ENCODE assay signal across 34 cellular contexts in the genomic region with DNA sequence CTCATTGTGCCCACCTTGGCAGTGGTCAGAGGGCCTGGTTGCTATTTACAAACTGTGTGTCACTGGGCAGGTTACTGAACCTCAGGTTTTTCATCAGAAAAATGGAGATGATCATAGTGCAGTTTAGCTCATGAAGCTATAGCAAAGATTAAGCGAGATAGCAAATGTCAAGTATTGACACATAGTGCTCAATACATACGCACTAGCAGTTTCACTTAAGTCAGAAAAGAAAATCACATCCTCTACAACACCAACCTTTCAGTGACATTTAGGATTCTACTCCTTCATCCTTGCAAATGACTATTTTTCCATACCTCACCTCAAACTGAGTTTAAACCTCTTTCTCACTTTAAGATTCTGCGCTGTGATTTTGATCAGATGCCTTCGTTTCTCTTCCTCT.
"Had no signal": no experiment of that assay in that cellular context is flagged by ENCODE, and none has a peak within 500 bp of the region (broad histone marks: within the 10 kb centered on the region; RNA-seq: fewer than 3 reads in every experiment).

No MANE protein-coding gene starts in this region.

- DNase-seq: activated B cell treated with CpG ODN at 0.5 μM for 24 hours; activated CD4-positive, alpha-beta memory T cell treated with anti-CD3 and anti-CD28 coated beads, Interleukin-2, amount 10 ng/mL, durations not matched to agents 7 days and 5 days; activated CD4-positive, alpha-beta T cell treated with anti-CD3 and anti-CD28 coated beads for 4 hours; activated CD4-positive, alpha-beta T cell treated with anti-CD3 and anti-CD28 coated beads, Interleukin-2, amount 10 ng/mL, durations not matched to agents 24 days and 14 days; activated CD4-positive, alpha-beta T cell treated with anti-CD3 and anti-CD28 coated beads, Interleukin-2, amount 50 U/mL, for 1 hour; activated CD4-positive, alpha-beta T cell treated with anti-CD3 and anti-CD28 coated beads, Interleukin-2, amount 50 U/mL, for 48 hours; activated CD4-positive, CD25-positive, alpha-beta regulatory T cell treated with anti-CD3 and anti-CD28 coated beads, Interleukin-2, amount 50 U/mL, for 72 hours; activated CD8-positive, alpha-beta memory T cell treated with anti-CD3 and anti-CD28 coated beads for 24 hours; activated CD8-positive, alpha-beta memory T cell treated with anti-CD3 and anti-CD28 coated beads, Interleukin-2, amount 10 ng/mL, durations not matched to agents 7 days and 5 days; activated CD8-positive, alpha-beta memory T cell treated with anti-CD3 and anti-CD28 coated beads, Interleukin-2, amount 50 U/mL, for 48 hours; activated CD8-positive, alpha-beta T cell treated with anti-CD3 and anti-CD28 coated beads, Interleukin-2, amount 10 ng/mL, durations not matched to agents 7 days and 5 days; activated effector memory CD4-positive, alpha-beta T cell treated with anti-CD3 and anti-CD28 coated beads, Interleukin-2, amount 50 U/mL, for 16 hours; activated gamma-delta T cell treated with Interleukin-2 at 50 U/mL for 16 hours; activated naive CD4-positive, alpha-beta T cell; activated naive CD4-positive, alpha-beta T cell treated with anti-CD3 and anti-CD28 coated beads for 36 hours; activated naive CD4-positive, alpha-beta T cell treated with anti-CD3 and anti-CD28 coated beads, Interleukin-2, amount 50 U/mL, for 16 hours; activated naive CD8-positive, alpha-beta T cell treated with anti-CD3 and anti-CD28 coated beads, Interleukin-2, amount 10 ng/mL, durations not matched to agents 7 days and 5 days; activated T-cell treated with anti-CD3 and anti-CD28 coated beads, Interleukin-2, amount 50 U/mL, for 24 hours; activated T-cell treated with anti-CD3 and anti-CD28 coated beads, Interleukin-2, amount 50 U/mL, for 48 hours; adrenal gland; amniotic stem cell; aorta; body of pancreas; brain microvascular endothelial cell; central memory CD4-positive, alpha-beta T cell; T-cell; T-helper 17 cell; T-helper 9 cell; WERI-Rb-1 had no signal

- ATAC-seq: activated CD8-positive, alpha-beta memory T cell treated with anti-CD3 and anti-CD28 coated beads, Interleukin-2, amount 10 ng/mL, durations not matched to agents 7 days and 5 days; activated CD8-positive, alpha-beta T cell treated with anti-CD3 and anti-CD28 coated beads, Interleukin-2, amount 10 ng/mL, durations not matched to agents 7 days and 5 days; activated naive CD4-positive, alpha-beta T cell treated with anti-CD3 and anti-CD28 coated beads, Interleukin-2, amount 50 U/mL, for 72 hours; body of pancreas; T-cell; T-helper 17 cell had no signal

- H3K27ac Mint-ChIP-seq: activated B cell treated with CpG ODN at 0.5 μM for 24 hours; activated CD4-positive, alpha-beta memory T cell treated with anti-CD3 and anti-CD28 coated beads, Interleukin-2, amount 10 ng/mL, durations not matched to agents 7 days and 5 days; activated CD4-positive, alpha-beta T cell treated with anti-CD3 and anti-CD28 coated beads, Interleukin-2, amount 10 ng/mL, durations not matched to agents 24 days and 14 days; activated CD8-positive, alpha-beta memory T cell treated with anti-CD3 and anti-CD28 coated beads, Interleukin-2, amount 10 ng/mL, durations not matched to agents 7 days and 5 days; activated CD8-positive, alpha-beta T cell treated with anti-CD3 and anti-CD28 coated beads, Interleukin-2, amount 10 ng/mL, durations not matched to agents 7 days and 5 days; activated naive CD4-positive, alpha-beta T cell treated with anti-CD3 and anti-CD28 coated beads for 36 hours; activated naive CD4-positive, alpha-beta T cell treated with anti-CD3 and anti-CD28 coated beads, Interleukin-2, amount 50 U/mL, for 72 hours; activated naive CD8-positive, alpha-beta T cell treated with anti-CD3 and anti-CD28 coated beads, Interleukin-2, amount 10 ng/mL, durations not matched to agents 7 days and 5 days; activated T-cell treated with anti-CD3 and anti-CD28 coated beads, Interleukin-2, amount 50 U/mL, for 24 hours; T-cell; T-helper 17 cell; T-helper 2 cell treated with Interferon-gamma antibody and Interleukin-4, amounts not matched to agents 5 μg/mL and 100 μg/mL, for 36 hours had no signal

- H3K27ac ChIP-seq: adrenal gland, body of pancreas, brain microvascular endothelial cell, breast epithelium, WERI-Rb-1 had no signal

- H3K4me3 Mint-ChIP-seq: activated B cell treated with CpG ODN at 0.5 μM for 24 hours; activated CD4-positive, alpha-beta memory T cell treated with anti-CD3 and anti-CD28 coated beads, Interleukin-2, amount 10 ng/mL, durations not matched to agents 7 days and 5 days; activated CD4-positive, alpha-beta T cell treated with anti-CD3 and anti-CD28 coated beads, Interleukin-2, amount 10 ng/mL, durations not matched to agents 24 days and 14 days; activated CD8-positive, alpha-beta memory T cell treated with anti-CD3 and anti-CD28 coated beads, Interleukin-2, amount 10 ng/mL, durations not matched to agents 7 days and 5 days; activated CD8-positive, alpha-beta T cell treated with anti-CD3 and anti-CD28 coated beads, Interleukin-2, amount 10 ng/mL, durations not matched to agents 7 days and 5 days; activated naive CD4-positive, alpha-beta T cell treated with anti-CD3 and anti-CD28 coated beads for 36 hours; activated naive CD8-positive, alpha-beta T cell treated with anti-CD3 and anti-CD28 coated beads, Interleukin-2, amount 10 ng/mL, durations not matched to agents 7 days and 5 days; activated T-cell treated with anti-CD3 and anti-CD28 coated beads, Interleukin-2, amount 50 U/mL, for 24 hours; T-cell; T-helper 17 cell; T-helper 2 cell treated with Interferon-gamma antibody and Interleukin-4, amounts not matched to agents 5 μg/mL and 100 μg/mL, for 36 hours had no signal

- H3K27me3 Mint-ChIP-seq: activated CD4-positive, alpha-beta memory T cell treated with anti-CD3 and anti-CD28 coated beads, Interleukin-2, amount 10 ng/mL, durations not matched to agents 7 days and 5 days; activated CD4-positive, alpha-beta T cell treated with anti-CD3 and anti-CD28 coated beads, Interleukin-2, amount 10 ng/mL, durations not matched to agents 24 days and 14 days; activated naive CD8-positive, alpha-beta T cell treated with anti-CD3 and anti-CD28 coated beads, Interleukin-2, amount 10 ng/mL, durations not matched to agents 7 days and 5 days had no signal

- H3K9me3 Mint-ChIP-seq: activated CD4-positive, alpha-beta memory T cell treated with anti-CD3 and anti-CD28 coated beads, Interleukin-2, amount 10 ng/mL, durations not matched to agents 7 days and 5 days; activated CD4-positive, alpha-beta T cell treated with anti-CD3 and anti-CD28 coated beads, Interleukin-2, amount 10 ng/mL, durations not matched to agents 24 days and 14 days; activated naive CD4-positive, alpha-beta T cell treated with anti-CD3 and anti-CD28 coated beads, Interleukin-2, amount 50 U/mL, for 72 hours; activated naive CD8-positive, alpha-beta T cell treated with anti-CD3 and anti-CD28 coated beads, Interleukin-2, amount 10 ng/mL, durations not matched to agents 7 days and 5 days; activated T-cell treated with anti-CD3 and anti-CD28 coated beads, Interleukin-2, amount 50 U/mL, for 24 hours; T-cell; T-helper 2 cell treated with Interferon-gamma antibody and Interleukin-4, amounts not matched to agents 5 μg/mL and 100 μg/mL, for 36 hours had no signal

- H3K36me3 Mint-ChIP-seq: activated naive CD4-positive, alpha-beta T cell treated with anti-CD3 and anti-CD28 coated beads, Interleukin-2, amount 50 U/mL, for 72 hours; activated naive CD8-positive, alpha-beta T cell treated with anti-CD3 and anti-CD28 coated beads, Interleukin-2, amount 10 ng/mL, durations not matched to agents 7 days and 5 days; T-cell had no signal

- FAIRE-seq: astrocyte, colon had no signal

- H3K27me3 ChIP-seq: adrenal gland, body of pancreas, brain microvascular endothelial cell, breast epithelium had no signal

- H3K4me1 ChIP-seq: body of pancreas, breast epithelium had no signal

- H3K4me1 Mint-ChIP-seq: activated B cell treated with CpG ODN at 0.5 μM for 24 hours; activated CD4-positive, alpha-beta memory T cell treated with anti-CD3 and anti-CD28 coated beads, Interleukin-2, amount 10 ng/mL, durations not matched to agents 7 days and 5 days; activated CD4-positive, alpha-beta T cell treated with anti-CD3 and anti-CD28 coated beads, Interleukin-2, amount 10 ng/mL, durations not matched to agents 24 days and 14 days; activated CD8-positive, alpha-beta memory T cell treated with anti-CD3 and anti-CD28 coated beads, Interleukin-2, amount 10 ng/mL, durations not matched to agents 7 days and 5 days; activated naive CD8-positive, alpha-beta T cell treated with anti-CD3 and anti-CD28 coated beads, Interleukin-2, amount 10 ng/mL, durations not matched to agents 7 days and 5 days; T-cell had no signal
